Comparison of ENCODE assay signal across 1 cellular context in the genomic region with DNA sequence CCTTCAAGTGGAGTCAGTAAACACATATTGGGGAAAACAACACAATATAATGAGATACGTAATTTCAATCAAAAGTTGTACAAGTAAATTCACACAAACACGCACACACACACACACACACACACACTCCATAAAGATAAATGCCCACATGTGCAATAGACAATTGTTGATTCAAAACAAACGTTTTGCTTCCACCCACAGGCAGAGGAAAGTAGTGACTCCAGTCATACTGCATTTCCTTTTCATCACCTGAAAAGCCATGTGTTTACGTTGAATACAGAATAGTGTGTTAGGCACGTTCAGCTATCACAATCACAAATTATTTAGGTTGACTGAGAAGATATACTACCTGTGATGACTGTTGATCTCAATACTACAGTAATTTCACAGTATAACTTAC.
TF ChIP-seq lines count a peak whose summit lies in the region.

No MANE protein-coding gene starts in this region.

TF ChIP-seq in GM23338, 12 proteins besides CTCF, POLR2A, EP300 and RAD21 (continued from another document):
- TF ChIP-seq ZNF462 (CRISPR knock-in tag; IDR thresholded peaks at IDR 0.05): no peak
- TF ChIP-seq ZNF331 (CRISPR knock-in tag; IDR thresholded peaks at IDR 0.05; ENCODE audit: low read depth): no peak
- no peak for TF ChIP-seq POLR2AphosphoS5 (IDR thresholded peaks at IDR 0.05; ENCODE audit: low read depth)
- no peak for TF ChIP-seq JUNB (IDR thresholded peaks at IDR 0.05; ENCODE audit: unreplicated experiment)
- TF ChIP-seq, protein P1, sequence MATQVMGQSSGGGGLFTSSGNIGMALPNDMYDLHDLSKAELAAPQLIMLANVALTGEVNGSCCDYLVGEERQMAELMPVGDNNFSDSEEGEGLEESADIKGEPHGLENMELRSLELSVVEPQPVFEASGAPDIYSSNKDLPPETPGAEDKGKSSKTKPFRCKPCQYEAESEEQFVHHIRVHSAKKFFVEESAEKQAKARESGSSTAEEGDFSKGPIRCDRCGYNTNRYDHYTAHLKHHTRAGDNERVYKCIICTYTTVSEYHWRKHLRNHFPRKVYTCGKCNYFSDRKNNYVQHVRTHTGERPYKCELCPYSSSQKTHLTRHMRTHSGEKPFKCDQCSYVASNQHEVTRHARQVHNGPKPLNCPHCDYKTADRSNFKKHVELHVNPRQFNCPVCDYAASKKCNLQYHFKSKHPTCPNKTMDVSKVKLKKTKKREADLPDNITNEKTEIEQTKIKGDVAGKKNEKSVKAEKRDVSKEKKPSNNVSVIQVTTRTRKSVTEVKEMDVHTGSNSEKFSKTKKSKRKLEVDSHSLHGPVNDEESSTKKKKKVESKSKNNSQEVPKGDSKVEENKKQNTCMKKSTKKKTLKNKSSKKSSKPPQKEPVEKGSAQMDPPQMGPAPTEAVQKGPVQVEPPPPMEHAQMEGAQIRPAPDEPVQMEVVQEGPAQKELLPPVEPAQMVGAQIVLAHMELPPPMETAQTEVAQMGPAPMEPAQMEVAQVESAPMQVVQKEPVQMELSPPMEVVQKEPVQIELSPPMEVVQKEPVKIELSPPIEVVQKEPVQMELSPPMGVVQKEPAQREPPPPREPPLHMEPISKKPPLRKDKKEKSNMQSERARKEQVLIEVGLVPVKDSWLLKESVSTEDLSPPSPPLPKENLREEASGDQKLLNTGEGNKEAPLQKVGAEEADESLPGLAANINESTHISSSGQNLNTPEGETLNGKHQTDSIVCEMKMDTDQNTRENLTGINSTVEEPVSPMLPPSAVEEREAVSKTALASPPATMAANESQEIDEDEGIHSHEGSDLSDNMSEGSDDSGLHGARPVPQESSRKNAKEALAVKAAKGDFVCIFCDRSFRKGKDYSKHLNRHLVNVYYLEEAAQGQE (IDR thresholded peaks at IDR 0.05; ENCODE audit: unreplicated experiment): no peak
- no peak for TF ChIP-seq ETS1 (IDR thresholded peaks at IDR 0.05)
